ENCODE assay signal across 25 cellular contexts in the genomic region with DNA sequence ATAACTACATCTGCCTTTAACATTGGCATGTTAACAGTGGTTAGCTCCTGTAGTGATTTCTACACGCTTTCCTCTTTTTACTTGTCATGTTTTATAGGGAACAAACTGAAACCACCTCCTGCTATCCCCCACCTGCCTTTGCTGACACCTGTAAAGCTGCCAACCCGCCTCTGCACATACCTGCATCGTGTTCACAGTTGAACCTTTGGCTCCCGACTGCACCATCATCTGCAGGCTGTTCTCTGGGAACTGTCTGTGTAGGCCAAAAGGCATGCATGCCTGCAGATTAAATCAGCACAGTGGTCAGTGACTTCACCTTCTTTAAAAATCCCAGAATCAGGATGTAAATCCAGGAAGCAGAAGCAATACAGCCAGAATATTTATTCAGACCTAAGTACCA. TPM values are rescaled to one million over a fixed set of nuclear protein-coding genes. Genes with fewer than 3 reads are reported as not detected.
DNase-seq lines count a peak whose midpoint lies in the region; TF ChIP-seq lines count a peak whose summit lies in the region.
"Had no signal": no experiment of that assay in that cellular context is flagged by ENCODE, and none has a peak within 500 bp of the region (broad histone marks: within the 10 kb centered on the region; RNA-seq: fewer than 3 reads in every experiment).

No MANE protein-coding gene starts in this region.

- peaks cover 47% of the 10 kb centered on the region for H3K36me3 Mint-ChIP-seq in activated CD4-positive, alpha-beta T cell treated with anti-CD3 and anti-CD28 coated beads, Interleukin-2, amount 10 ng/mL, durations not matched to agents 7 days and 5 days (ENCODE audit: low read depth)
- H3K36me3 Mint-ChIP-seq in chondrocyte (ENCODE audit: low read depth), result peaks cover 52% of the 10 kb centered on the region

- H3K27me3 Mint-ChIP-seq in activated CD4-positive, alpha-beta T cell treated with anti-CD3 and anti-CD28 coated beads, Interleukin-2, amount 10 ng/mL, durations not matched to agents 7 days and 5 days, result no peaks in the 10 kb centered on the region
- no peaks in the 10 kb centered on the region for H3K27me3 Mint-ChIP-seq in chondrocyte (ENCODE audit: low read depth)
- H3K27me3 Mint-ChIP-seq: brain had no signal

- H3K4me3 Mint-ChIP-seq in activated CD4-positive, alpha-beta T cell treated with anti-CD3 and anti-CD28 coated beads, Interleukin-2, amount 10 ng/mL, durations not matched to agents 7 days and 5 days, result no peak overlapping the region
- no peak overlapping the region for H3K4me3 Mint-ChIP-seq in chondrocyte (ENCODE audit: unreplicated experiment)
- H3K4me3 Mint-ChIP-seq: activated T-cell treated with anti-CD3 and anti-CD28 coated beads, Interleukin-2, amount 50 U/mL, for 72 hours; brain; CD8-positive, alpha-beta memory T cell; T-helper 1 cell treated with Interleukin-12 subunit alpha and Interleukin-12 subunit beta and Interleukin-4 antibody, amounts not matched to agents 30 μg/mL and 1 μg/mL, for 36 hours had no signal

- POLR2A ChIA-PET in activated CD4-positive, alpha-beta T cell treated with anti-CD3 and anti-CD28 coated beads, Interleukin-2, amount 10 ng/mL, durations not matched to agents 7 days and 5 days (lab: Charles Lee), result no interaction called here

- H3K9me3 Mint-ChIP-seq in activated CD4-positive, alpha-beta T cell treated with anti-CD3 and anti-CD28 coated beads, Interleukin-2, amount 10 ng/mL, durations not matched to agents 7 days and 5 days, result no peaks in the 10 kb centered on the region
- H3K9me3 Mint-ChIP-seq in chondrocyte (ENCODE audit: low read depth), result no peaks in the 10 kb centered on the region
- H3K9me3 Mint-ChIP-seq: activated T-cell treated with anti-CD3 and anti-CD28 coated beads, Interleukin-2, amount 50 U/mL, for 72 hours; brain; CD8-positive, alpha-beta memory T cell; T-helper 1 cell treated with Interleukin-12 subunit alpha and Interleukin-12 subunit beta and Interleukin-4 antibody, amounts not matched to agents 30 μg/mL and 1 μg/mL, for 36 hours had no signal

- H3K27ac Mint-ChIP-seq in activated CD4-positive, alpha-beta T cell treated with anti-CD3 and anti-CD28 coated beads, Interleukin-2, amount 10 ng/mL, durations not matched to agents 7 days and 5 days, result peak overlapping the region; percentile 36
- no peak overlapping the region for H3K27ac Mint-ChIP-seq in chondrocyte (ENCODE audit: unreplicated experiment)
- H3K27ac Mint-ChIP-seq: activated T-cell treated with anti-CD3 and anti-CD28 coated beads, Interleukin-2, amount 50 U/mL, for 72 hours; T-helper 1 cell treated with Interleukin-12 subunit alpha and Interleukin-12 subunit beta and Interleukin-4 antibody, amounts not matched to agents 30 μg/mL and 1 μg/mL, for 36 hours had no signal

- CTCF ChIA-PET in activated CD4-positive, alpha-beta T cell treated with anti-CD3 and anti-CD28 coated beads, Interleukin-2, amount 10 ng/mL, durations not matched to agents 7 days and 5 days (lab: Charles Lee), result interaction anchor here (0.5 kb wide), 1 partner anchor 358 kb away, joined by 3 read pairs; no protein-coding TSS in a partner anchor

- peaks cover 8% of the 10 kb centered on the region for H3K4me1 Mint-ChIP-seq in activated CD4-positive, alpha-beta T cell treated with anti-CD3 and anti-CD28 coated beads, Interleukin-2, amount 10 ng/mL, durations not matched to agents 7 days and 5 days
- H3K4me1 Mint-ChIP-seq in chondrocyte (ENCODE audit: low read depth), result no peaks in the 10 kb centered on the region
- H3K4me1 Mint-ChIP-seq: brain had no signal

- H3K27ac ChIP-seq in substantia nigra (ENCODE audit: low read depth, low read length, poor library complexity, severe bottlenecking), result no peak overlapping the region
- H3K27ac ChIP-seq: neutrophil, Peyer's patch, psoas muscle, upper lobe of right lung had no signal

- no peak for TF ChIP-seq CTCF in chondrocyte (IDR thresholded peaks at IDR 0.05)

- no peak for DNase-seq in activated CD4-positive, alpha-beta T cell treated with anti-CD3 and anti-CD28 coated beads, Interleukin-2, amount 10 ng/mL, durations not matched to agents 7 days and 5 days
- DNase-seq in activated CD4-positive, alpha-beta T cell treated with anti-CD3 and anti-CD28 coated beads for 48 hours, result no peak
- DNase-seq in GM03348 (ENCODE audit: low spot score) (peak; percentile 20), chondrocyte (ENCODE audit: low spot score) (peak; percentile 55), mesenteric fat pad (ENCODE audit: low spot score) (peak; percentile 80), substantia nigra (lab: John Stamatoyannopoulos, UW) (no peak), NCI-H1417 (lab: John Stamatoyannopoulos, UW) (no peak), mucosa of gallbladder (ENCODE audit: low spot score) (no peak)
- DNase-seq: 8988T; activated T-cell treated with anti-CD3 and anti-CD28 coated beads, Interleukin-2, amount 50 U/mL, for 72 hours; AML-193; CD8-positive, alpha-beta memory T cell; DMS153; GDM1; KG1; MV-4-11; NCI-H187 treated with DMSO at 0.1 percent for 48 hours; NCI-H526 treated with DMSO at 0.1 percent for 48 hours; Peyer's patch; psoas muscle; stimulated activated CD8-positive, alpha-beta memory T cell treated with anti-CD3 and anti-CD28 coated beads, Interleukin-4, amount 100 ng/mL, for 48 hours; upper lobe of right lung had no signal

RNA-seq across cellular contexts. Expression of gene POLR1A, which starts 58.7 kb away (rescaled TPM):
- 10 to 100 TPM; 34.5 to 36.6 TPM for total RNA-seq in activated CD4-positive, alpha-beta T cell treated with anti-CD3 and anti-CD28 coated beads, Interleukin-2, amount 10 ng/mL, durations not matched to agents 7 days and 5 days
- total RNA-seq in chondrocyte, result 32.6 to 48.6 TPM (median 37.6 TPM) in 3 replicates
- total RNA-seq in mesenteric fat pad, result 43.6 TPM
- total RNA-seq in mucosa of gallbladder, result 23.1 TPM

RNA-seq across cellular contexts. Expression of gene PTCD3, which starts 59.0 kb away (rescaled TPM):
- total RNA-seq in activated CD4-positive, alpha-beta T cell treated with anti-CD3 and anti-CD28 coated beads, Interleukin-2, amount 10 ng/mL, durations not matched to agents 7 days and 5 days, result 100 to 1,000 TPM; 141 to 162 TPM
- total RNA-seq in chondrocyte, result 48.6 to 67.3 TPM (median 48.9 TPM) in 3 replicates
- total RNA-seq in mesenteric fat pad, result 73.5 TPM
- 64.0 TPM for total RNA-seq in mucosa of gallbladder

Comparison
In these comparisons a context has a peak if more than half of its experiments do, and no peak if none do; other contexts are left out.
1. DNase-seq: peak in GM03348 (single experiment), chondrocyte (single experiment) and mesenteric fat pad (single experiment); none in activated CD4-positive, alpha-beta T cell treated with anti-CD3 and anti-CD28 coated beads, Interleukin-2, amount 10 ng/mL, durations not matched to agents 7 days and 5 days (single experiment), activated CD4-positive, alpha-beta T cell treated with anti-CD3 and anti-CD28 coated beads for 48 hours (single experiment), substantia nigra (0 of 49), NCI-H1417 (0 of 3) and mucosa of gallbladder (single experiment).